ENCODE assay signal across 24 cellular contexts in genomic region chr19:33201473-33201872, GRCh38. TPM values are rescaled to one million over a fixed set of nuclear protein-coding genes. Genes with fewer than 3 reads are reported as not detected.
DNase-seq lines count a peak whose midpoint lies in the region; ATAC-seq, FAIRE-seq and TF ChIP-seq lines count a peak whose summit lies in the region.
"Had no signal": no experiment of that assay in that cellular context is flagged by ENCODE, and none has a peak within 500 bp of the region (broad histone marks: within the 10 kb centered on the region; RNA-seq: fewer than 3 reads in every experiment).

No MANE protein-coding gene starts in this region.

- no peak overlapping the region for H3K4me2 ChIP-seq in HepG2 (ENCODE audit: low read depth, low read length)
- H3K4me2 ChIP-seq: BLaER1 treated with 17β-estradiol and CSF1 and Interleukin-3, amounts not matched to agents 10 nM and 100 nM; GM23338 had no signal

- TF ChIP-seq EP300 in HepG2 (IDR thresholded peaks at IDR 0.05; ENCODE audit: low read depth in 2 of 2, low read length in 2 of 2) (no peak), HepG2 (CRISPR knock-in tag; IDR thresholded peaks at IDR 0.05; ENCODE audit: borderline replicate concordance) (no peak)

- no peaks in the 10 kb centered on the region for H3K9me3 ChIP-seq in HepG2 (ENCODE audit: low read length)
- no peaks in the 10 kb centered on the region for H3K9me3 ChIP-seq in right lobe of liver
- H3K9me3 ChIP-seq: BE2C; BLaER1 treated with 17β-estradiol and CSF1 and Interleukin-3, amounts not matched to agents 10 nM and 100 nM; HAP-1 had no signal

- H3K27me3 ChIP-seq in HepG2 (ENCODE audit: control insufficient read depth in 1 of 2, insufficient read depth in 2 of 2, low read length in 2 of 2) (no peaks in the 10 kb centered on the region), right lobe of liver (no peaks in the 10 kb centered on the region), H7 (ENCODE audit: control insufficient read depth, insufficient read depth, low read length) (no peaks in the 10 kb centered on the region)
- H3K27me3 ChIP-seq: BE2C; BLaER1 treated with 17β-estradiol and CSF1 and Interleukin-3, amounts not matched to agents 10 nM and 100 nM had no signal

- 100% methylated on average over 5 of the region's 6 CpGs for WGBS in HepG2 (ENCODE audit: low lambda C conversion rate)
- WGBS in right lobe of liver (ENCODE audit: insufficient coverage, low coverage, low lambda C conversion rate, missing lambda C conversion rate): 92% methylated on average over 2 of the region's 6 CpGs

- POLR2A ChIA-PET in HepG2 (lab: Yijun Ruan, JAX): no interaction called here

- peaks cover 2% of the 10 kb centered on the region for H3K4me1 Mint-ChIP-seq in activated CD8-positive, alpha-beta memory T cell treated with anti-CD3 and anti-CD28 coated beads, Interleukin-2, amount 10 ng/mL, durations not matched to agents 7 days and 5 days
- no peaks in the 10 kb centered on the region for H3K4me1 Mint-ChIP-seq in activated T-helper 17 cell treated with anti-CD3 and anti-CD28 coated beads, Interleukin-2, amount 50 U/mL, for 72 hours
- H3K4me1 Mint-ChIP-seq: GM23338 had no signal

- ATAC-seq in HepG2 (no peak), right lobe of liver (no peak), HG03108 (IDR thresholded peaks at IDR 0.05; ENCODE audit: unreplicated experiment) (no peak)
- ATAC-seq in activated CD8-positive, alpha-beta memory T cell treated with anti-CD3 and anti-CD28 coated beads, Interleukin-2, amount 10 ng/mL, durations not matched to agents 7 days and 5 days: no peak
- no peak for ATAC-seq in activated T-helper 17 cell treated with anti-CD3 and anti-CD28 coated beads, Interleukin-2, amount 50 U/mL, for 72 hours (replicated peaks)
- ATAC-seq: GM23338 had no signal

- DNase-seq in HepG2 (ENCODE audit: low spot score) (no peak), right lobe of liver (no peak), H7 (peak; percentile 44), HuH-7.5 (ENCODE audit: low spot score) (peak; percentile 14)
- no peak for DNase-seq in activated CD8-positive, alpha-beta memory T cell treated with anti-CD3 and anti-CD28 coated beads, Interleukin-2, amount 10 ng/mL, durations not matched to agents 7 days and 5 days
- DNase-seq: BE2C; CD4-positive, alpha-beta T cell; CD8-positive, alpha-beta memory T cell; DMS53; DMS79 treated with DMSO at 0.1 percent for 48 hours; GF-D8 had no signal

- CTCF ChIA-PET in HepG2 (lab: Yijun Ruan, JAX; ENCODE audit: low intra/inter-chr PET ratio, low total read pairs): no interaction called here
- CTCF ChIA-PET in activated CD8-positive, alpha-beta memory T cell treated with anti-CD3 and anti-CD28 coated beads, Interleukin-2, amount 10 ng/mL, durations not matched to agents 7 days and 5 days (lab: Charles Lee): interaction anchor here (1.7 kb wide), 1 partner anchor 17 kb away, joined by 5 read pairs; no protein-coding TSS in a partner anchor

- no peaks in the 10 kb centered on the region for H3K9me3 Mint-ChIP-seq in activated CD8-positive, alpha-beta memory T cell treated with anti-CD3 and anti-CD28 coated beads, Interleukin-2, amount 10 ng/mL, durations not matched to agents 7 days and 5 days (ENCODE audit: low read depth)
- no peaks in the 10 kb centered on the region for H3K9me3 Mint-ChIP-seq in activated T-helper 17 cell treated with anti-CD3 and anti-CD28 coated beads, Interleukin-2, amount 50 U/mL, for 72 hours
- H3K9me3 Mint-ChIP-seq: CD4-positive, alpha-beta T cell; CD8-positive, alpha-beta memory T cell; GM23338 had no signal

- H3K36me3 ChIP-seq in HepG2 (replicated peaks in 1 of 2; ENCODE audit: control insufficient read depth in 1 of 2, insufficient read depth in 2 of 2, low read length in 2 of 2): peaks cover 22 to 51% of the 10 kb centered on the region in 2 experiments
- peaks cover 0 to 4% (median 0%) of the 10 kb centered on the region in 4 donors for H3K36me3 ChIP-seq in right lobe of liver
- H3K36me3 ChIP-seq in H7 (replicated peaks; ENCODE audit: control insufficient read depth, insufficient read depth, low read length): peaks cover 6% of the 10 kb centered on the region

- no peak overlapping the region for H2AFZ ChIP-seq in HepG2 (ENCODE audit: low read length)
- H2AFZ ChIP-seq: GM23338 had no signal

- peaks cover 33% of the 10 kb centered on the region for H3K4me1 ChIP-seq in HepG2 (ENCODE audit: insufficient read depth, low read length)
- no peaks in the 10 kb centered on the region for H3K4me1 ChIP-seq in right lobe of liver
- H3K4me1 ChIP-seq: BE2C, HAP-1 had no signal

- no peak for FAIRE-seq in HepG2 (lab: Jason Lieb, UNC)
- FAIRE-seq: GM12891, GM18507 had no signal

- in situ Hi-C loops in HepG2 (cut with HindIII; ENCODE audit: extremely low pct_ligation_motif_present, low pct_unique_long_range_greater_than_20kb): no loop called here

- H3K4me3 Mint-ChIP-seq in activated CD8-positive, alpha-beta memory T cell treated with anti-CD3 and anti-CD28 coated beads, Interleukin-2, amount 10 ng/mL, durations not matched to agents 7 days and 5 days: no peak overlapping the region
- no peak overlapping the region for H3K4me3 Mint-ChIP-seq in activated T-helper 17 cell treated with anti-CD3 and anti-CD28 coated beads, Interleukin-2, amount 50 U/mL, for 72 hours
- H3K4me3 Mint-ChIP-seq: CD14-positive monocyte; CD4-positive, alpha-beta T cell; CD8-positive, alpha-beta memory T cell; GM23338 had no signal

- H3K9ac ChIP-seq in HepG2 (ENCODE audit: insufficient read depth, low read depth, low read length): no peak overlapping the region

- no peaks in the 10 kb centered on the region for H4K20me1 ChIP-seq in HepG2 (ENCODE audit: insufficient read depth, low read length)

- intact Hi-C loops in HepG2 (cut with micrococcal nuclease; ENCODE audit: unreplicated experiment) (no loop called here), right lobe of liver (cut with DNase I) (no loop called here)

- H3K27me3 Mint-ChIP-seq in activated CD8-positive, alpha-beta memory T cell treated with anti-CD3 and anti-CD28 coated beads, Interleukin-2, amount 10 ng/mL, durations not matched to agents 7 days and 5 days: no peaks in the 10 kb centered on the region
- no peaks in the 10 kb centered on the region for H3K27me3 Mint-ChIP-seq in activated T-helper 17 cell treated with anti-CD3 and anti-CD28 coated beads, Interleukin-2, amount 50 U/mL, for 72 hours

- H3K4me3 ChIP-seq in HepG2 (replicated peaks in 1 of 3; ENCODE audit: insufficient read depth in 1 of 3, low read depth in 2 of 3, low read length in 3 of 3): no peak overlapping the region
- no peak overlapping the region for H3K4me3 ChIP-seq in right lobe of liver
- H3K4me3 ChIP-seq in H7 (ENCODE audit: insufficient read depth, low read depth, low read length): no peak overlapping the region
- H3K4me3 ChIP-seq: BLaER1 treated with 17β-estradiol and CSF1 and Interleukin-3, amounts not matched to agents 10 nM and 100 nM; GM23338; HAP-1 had no signal

- TF ChIP-seq CTCF in HepG2 (CRISPR knock-in tag; IDR thresholded peaks at IDR 0.05) (no peak), right lobe of liver (IDR thresholded peaks at IDR 0.05) (no peak)

- no TSS peak for BruUV-seq in HepG2 (replicated peaks; lab: Mats Ljungman, UMichigan)

- H3K27ac Mint-ChIP-seq in activated CD8-positive, alpha-beta memory T cell treated with anti-CD3 and anti-CD28 coated beads, Interleukin-2, amount 10 ng/mL, durations not matched to agents 7 days and 5 days: no peak overlapping the region
- no peak overlapping the region for H3K27ac Mint-ChIP-seq in activated T-helper 17 cell treated with anti-CD3 and anti-CD28 coated beads, Interleukin-2, amount 50 U/mL, for 72 hours
- H3K27ac Mint-ChIP-seq: CD4-positive, alpha-beta T cell; CD8-positive, alpha-beta memory T cell; GM23338 had no signal

- H3K79me2 ChIP-seq in HepG2 (ENCODE audit: insufficient read depth, low read length): peaks cover 5% of the 10 kb centered on the region

- TF ChIP-seq POLR2A in HepG2 (IDR thresholded peaks at IDR 0.05; ENCODE audit: insufficient read depth in 1 of 2, low read depth in 2 of 2, low read length in 2 of 2): no peak
- TF ChIP-seq POLR2A in right lobe of liver (IDR thresholded peaks at IDR 0.05): no peak

- H3K27ac ChIP-seq in HepG2 (ENCODE audit: extremely low read length, insufficient read depth, low read length) (no peak overlapping the region), right lobe of liver (no peak overlapping the region)
- H3K27ac ChIP-seq: BLaER1 treated with 17β-estradiol and CSF1 and Interleukin-3, amounts not matched to agents 10 nM and 100 nM had no signal

- H3K36me3 Mint-ChIP-seq in activated CD8-positive, alpha-beta memory T cell treated with anti-CD3 and anti-CD28 coated beads, Interleukin-2, amount 10 ng/mL, durations not matched to agents 7 days and 5 days: no peaks in the 10 kb centered on the region
- H3K36me3 Mint-ChIP-seq in activated T-helper 17 cell treated with anti-CD3 and anti-CD28 coated beads, Interleukin-2, amount 50 U/mL, for 72 hours (ENCODE audit: low read depth): no peaks in the 10 kb centered on the region
- H3K36me3 Mint-ChIP-seq: CD8-positive, alpha-beta memory T cell had no signal

- no peak for TF ChIP-seq RAD21 in HepG2 (CRISPR knock-in tag; IDR thresholded peaks at IDR 0.05)

RNA-seq across cellular contexts. Expression of gene LRP3, which starts 7.3 kb away (rescaled TPM):
- total RNA-seq in HepG2 (2016; rRNA removed; fragmentation: Illumina TruSeq; extraction: Trizol) (45.1 and 51.6 TPM in 2 replicates), right lobe of liver (10 to 100 TPM; 25.2 to 40.7 (median 33.7) TPM)
- 34.5 and 35.4 TPM in 2 replicates for total RNA-seq in HepG2 (2016; cell fraction: cytosol; rRNA removed; fragmentation: Illumina TruSeq; extraction: Trizol; ENCODE audit: low read depth)
- 39.3 and 56.4 TPM in 2 replicates for total RNA-seq in HepG2 (2016; cell fraction: insoluble cytoplasmic fraction; rRNA removed; fragmentation: Illumina TruSeq; extraction: Trizol)
- total RNA-seq in HepG2 (2016; cell fraction: membrane; rRNA removed; fragmentation: Illumina TruSeq; extraction: Trizol): 85.6 and 91.5 TPM in 2 replicates
- 24.3 and 30.9 TPM in 2 replicates for total RNA-seq in HepG2 (2016; cell fraction: nucleus; rRNA removed; fragmentation: Illumina TruSeq; extraction: Trizol)
- polyA plus RNA-seq in HepG2 (2011; rRNA removed): 17.6 and 30.3 TPM in 2 replicates
- polyA plus RNA-seq in HepG2 (2011; cell fraction: cytosol; rRNA removed): 9.6 and 22.4 TPM in 2 replicates
- 49.0 and 59.4 TPM in 2 replicates for polyA plus RNA-seq in HepG2 (2011; cell fraction: nucleus; rRNA removed)
- polyA plus RNA-seq in HepG2 (2012): 12.5 and 18.3 TPM in 2 replicates
- 46.7 and 50.1 TPM in 2 replicates for polyA plus RNA-seq in HepG2 (2016; cell fraction: cytosol; fragmentation: Illumina TruSeq; extraction: Trizol; ENCODE audit: low read depth)
- 41.6 and 54.2 TPM in 2 replicates for polyA plus RNA-seq in HepG2 (2016; cell fraction: insoluble cytoplasmic fraction; fragmentation: Illumina TruSeq; extraction: Trizol; ENCODE audit: low read depth)
- 92.1 and 104 TPM in 2 replicates for polyA plus RNA-seq in HepG2 (2016; cell fraction: membrane; fragmentation: Illumina TruSeq; extraction: Trizol; ENCODE audit: low read depth)
- 70.1 and 70.6 TPM in 2 replicates for polyA plus RNA-seq in HepG2 (2016; cell fraction: nucleus; fragmentation: Illumina TruSeq; extraction: Trizol; ENCODE audit: insufficient read depth, low read depth)
- polyA minus RNA-seq in HepG2 (2011; rRNA and poly(A)+ RNA removed; ENCODE audit: low replicate concordance): 11.9 and 50.0 TPM in 2 replicates
- polyA minus RNA-seq in HepG2 (2011; cell fraction: cytosol; rRNA and poly(A)+ RNA removed): 9.7 and 13.5 TPM in 2 replicates
- polyA minus RNA-seq in HepG2 (2011; cell fraction: nucleus; rRNA and poly(A)+ RNA removed): 10.3 TPM in 2 replicates
- 54.8 and 57.7 TPM in 2 replicates for total RNA-seq in H7 (2014; rRNA removed; shearing (Covaris generic))
- under 1 TPM in 1 of 2 experiments, not detected in 1; 0.30 TPM for total RNA-seq in activated CD8-positive, alpha-beta memory T cell treated with anti-CD3 and anti-CD28 coated beads, Interleukin-2, amount 10 ng/mL, durations not matched to agents 7 days and 5 days
- not detected for total RNA-seq in activated T-helper 17 cell treated with anti-CD3 and anti-CD28 coated beads, Interleukin-2, amount 50 U/mL, for 72 hours
- polyA plus RNA-seq: CD8-positive, alpha-beta memory T cell had no signal

RNA-seq across cellular contexts. Expression of gene SLC7A10, which starts 24.2 kb away (rescaled TPM):
- total RNA-seq in HepG2 (2016; rRNA removed; fragmentation: Illumina TruSeq; extraction: Trizol): 0.41 and 2.2 TPM in 2 replicates
- 2.6 and 2.7 TPM in 2 replicates for total RNA-seq in HepG2 (2016; cell fraction: cytosol; rRNA removed; fragmentation: Illumina TruSeq; extraction: Trizol; ENCODE audit: low read depth)
- total RNA-seq in HepG2 (2016; cell fraction: insoluble cytoplasmic fraction; rRNA removed; fragmentation: Illumina TruSeq; extraction: Trizol): 0.51 and 1.7 TPM in 2 replicates
- 1.5 and 1.7 TPM in 2 replicates for total RNA-seq in HepG2 (2016; cell fraction: membrane; rRNA removed; fragmentation: Illumina TruSeq; extraction: Trizol)
- 1.7 and 2.4 TPM in 2 replicates for total RNA-seq in HepG2 (2016; cell fraction: nucleus; rRNA removed; fragmentation: Illumina TruSeq; extraction: Trizol)
- polyA plus RNA-seq in HepG2 (2011; rRNA removed): 1.1 TPM in 2 replicates
- 0.85 and 1.0 TPM in 2 replicates for polyA plus RNA-seq in HepG2 (2011; cell fraction: cytosol; rRNA removed)
- 4.6 and 6.0 TPM in 2 replicates for polyA plus RNA-seq in HepG2 (2011; cell fraction: nucleus; rRNA removed)
- 0.63 and 0.66 TPM in 2 replicates for polyA plus RNA-seq in HepG2 (2012)
- 2.1 and 2.7 TPM in 2 replicates for polyA plus RNA-seq in HepG2 (2016; cell fraction: cytosol; fragmentation: Illumina TruSeq; extraction: Trizol; ENCODE audit: low read depth)
- polyA plus RNA-seq in HepG2 (2016; cell fraction: insoluble cytoplasmic fraction; fragmentation: Illumina TruSeq; extraction: Trizol; ENCODE audit: low read depth): 1.1 and 1.2 TPM in 2 replicates
- polyA plus RNA-seq in HepG2 (2016; cell fraction: membrane; fragmentation: Illumina TruSeq; extraction: Trizol; ENCODE audit: low read depth): 2.4 and 2.6 TPM in 2 replicates
- 5.9 and 6.0 TPM in 2 replicates for polyA plus RNA-seq in HepG2 (2016; cell fraction: nucleus; fragmentation: Illumina TruSeq; extraction: Trizol; ENCODE audit: insufficient read depth, low read depth)
- 1.7 TPM in 1 of 2 replicates, not detected in the other for polyA minus RNA-seq in HepG2 (2011; rRNA and poly(A)+ RNA removed; ENCODE audit: low replicate concordance)
- 0.35 and 0.40 TPM in 2 replicates for polyA minus RNA-seq in HepG2 (2011; cell fraction: cytosol; rRNA and poly(A)+ RNA removed)
- polyA minus RNA-seq in HepG2 (2011; cell fraction: nucleus; rRNA and poly(A)+ RNA removed): 0.62 and 0.64 TPM in 2 replicates
- not detected for total RNA-seq in right lobe of liver
- 2.4 and 3.0 TPM in 2 replicates for total RNA-seq in H7 (2014; rRNA removed; shearing (Covaris generic))
- total RNA-seq in activated CD8-positive, alpha-beta memory T cell treated with anti-CD3 and anti-CD28 coated beads, Interleukin-2, amount 10 ng/mL, durations not matched to agents 7 days and 5 days: not detected
- not detected for total RNA-seq in activated T-helper 17 cell treated with anti-CD3 and anti-CD28 coated beads, Interleukin-2, amount 50 U/mL, for 72 hours
- total RNA-seq: A172; CD4-positive, alpha-beta T cell; CD8-positive, alpha-beta memory T cell; Daoy; G401; H4 had no signal
- polyA plus RNA-seq: AG04450; CD14-positive monocyte; CD8-positive, alpha-beta memory T cell had no signal

Comparison
In these comparisons a context has a peak if more than half of its experiments do, and no peak if none do; other contexts are left out.
1. DNase-seq: peak in H7 (single experiment) and HuH-7.5 (single experiment); none in HepG2 (single experiment), right lobe of liver (0 of 3) and activated CD8-positive, alpha-beta memory T cell treated with anti-CD3 and anti-CD28 coated beads, Interleukin-2, amount 10 ng/mL, durations not matched to agents 7 days and 5 days (single experiment).
2. RNA of gene LRP3, which starts 7.3 kb away (total RNA-seq): 54.8 to 57.7 TPM in H7, 24.3 to 91.5 TPM in HepG2 and 25.2 to 40.7 TPM in right lobe of liver; 0.30 TPM in activated CD8-positive, alpha-beta memory T cell treated with anti-CD3 and anti-CD28 coated beads, Interleukin-2, amount 10 ng/mL, durations not matched to agents 7 days and 5 days and not detected in activated T-helper 17 cell treated with anti-CD3 and anti-CD28 coated beads, Interleukin-2, amount 50 U/mL, for 72 hours; every median in the first group is over 10 times any median in the second.